1 cellular context compared by ENCODE assay signal in genomic region chr5:112065818-112066217, GRCh38.
A peak's percentile ranks its signal among the peaks of the same experiment; 100 is the strongest.
TF ChIP-seq lines count a peak whose summit lies in the region.

No MANE protein-coding gene starts in this region.

TF ChIP-seq in SK-N-SH treated with all-trans-retinoic acid at 6 μM for 48 hours, 23 proteins besides CTCF, POLR2A, EP300 and RAD21 (continued from another document):
- TF ChIP-seq CREB5 (CRISPR knock-in tag; IDR thresholded peaks at IDR 0.05; ENCODE audit: low read depth) (no peak), TSHZ2 (CRISPR knock-in tag; IDR thresholded peaks at IDR 0.05) (no peak), PPARA (CRISPR knock-in tag; IDR thresholded peaks at IDR 0.05; ENCODE audit: borderline replicate concordance) (no peak), TOX (CRISPR knock-in tag; IDR thresholded peaks at IDR 0.05; ENCODE audit: borderline replicate concordance) (peak; percentile 87), PATZ1 (CRISPR knock-in tag; IDR thresholded peaks at IDR 0.05; ENCODE audit: borderline replicate concordance) (peak; percentile 80; the same call in 1 of the 2 replicates), OSR1 (CRISPR knock-in tag; IDR thresholded peaks at IDR 0.05) (no peak), ZNF565 (CRISPR knock-in tag; conservative IDR thresholded peaks at IDR 0.05; ENCODE audit: low read depth) (no peak), ZFP3 (CRISPR knock-in tag; IDR thresholded peaks at IDR 0.05) (no peak), ZNF70 (CRISPR knock-in tag; IDR thresholded peaks at IDR 0.05) (no peak), RARB (CRISPR knock-in tag; IDR thresholded peaks at IDR 0.05) (peak; percentile 78; the same call in 1 of the 2 replicates), GLIS3 (CRISPR knock-in tag; IDR thresholded peaks at IDR 0.05) (no peak), ZFP30 (CRISPR knock-in tag; IDR thresholded peaks at IDR 0.05) (no peak), ISL1 (CRISPR knock-in tag; IDR thresholded peaks at IDR 0.05) (peak; percentile 52), SNAI2 (CRISPR knock-in tag; IDR thresholded peaks at IDR 0.05) (no peak), ZNF8 (CRISPR knock-in tag; IDR thresholded peaks at IDR 0.05) (no peak), ESRRG (CRISPR knock-in tag; IDR thresholded peaks at IDR 0.05) (no peak), ARNTL (CRISPR knock-in tag; IDR thresholded peaks at IDR 0.05; ENCODE audit: borderline replicate concordance, low read depth) (no peak), TCF4 (CRISPR knock-in tag; IDR thresholded peaks at IDR 0.05; ENCODE audit: borderline replicate concordance) (no peak), CSDC2 (CRISPR knock-in tag; IDR thresholded peaks at IDR 0.05) (no peak)
